11 cellular contexts compared by ENCODE assay signal in genomic region chr5:63959177-63959982, GRCh38. TPM values are rescaled to one million over a fixed set of nuclear protein-coding genes. Genes with fewer than 3 reads are reported as not detected.
DNase-seq lines count a peak whose midpoint lies in the region; ATAC-seq and TF ChIP-seq lines count a peak whose summit lies in the region.
"Had no signal": no experiment of that assay in that cellular context is flagged by ENCODE, and none has a peak within 500 bp of the region (broad histone marks: within the 10 kb centered on the region; RNA-seq: fewer than 3 reads in every experiment).

No MANE protein-coding gene starts in this region.

- peak overlapping the region in 17 of 59 donors; percentile 6 to 62 (median 30) for H3K27ac ChIP-seq in dorsolateral prefrontal cortex
- H3K27ac ChIP-seq: BLaER1 treated with 17β-estradiol and CSF1 and Interleukin-3, amounts not matched to agents 10 nM and 100 nM had no signal

- intact Hi-C loops in dorsolateral prefrontal cortex (cut with DNase I): loop anchor here in 1 of 2 donors (5.0 kb wide), 1 partner anchor 557 kb away; no protein-coding TSS in a partner anchor

- no peak for TF ChIP-seq POLR2A in erythroblast (IDR thresholded peaks at IDR 0.05; ENCODE audit: low read length)

- H3K9me3 Mint-ChIP-seq in activated naive CD4-positive, alpha-beta T cell treated with anti-CD3 and anti-CD28 coated beads, Interleukin-2, amount 50 U/mL, for 72 hours: peaks cover 17 to 24% of the 10 kb centered on the region in 2 donors

- peaks cover 0 to 48% (median 29%) of the 10 kb centered on the region in 45 donors for H3K27me3 ChIP-seq in dorsolateral prefrontal cortex

- peak in 49 of 56 donors; percentile 21 to 62 (median 44) for TF ChIP-seq CTCF in dorsolateral prefrontal cortex (IDR thresholded peaks at IDR 0.05 in 54 of 56, conservative IDR thresholded peaks at IDR 0.05 in 2 of 56; ENCODE audit: low read depth in 1 of 56, partially characterized antibody in 56 of 56)

- H3K4me3 ChIP-seq in dorsolateral prefrontal cortex: peak overlapping the region in 58 of 59 donors; percentile 13 to 66 (median 44)
- H3K4me3 ChIP-seq: BLaER1 treated with 17β-estradiol and CSF1 and Interleukin-3, amounts not matched to agents 10 nM and 100 nM had no signal

- no peak overlapping the region for H3K27ac Mint-ChIP-seq in activated naive CD4-positive, alpha-beta T cell treated with anti-CD3 and anti-CD28 coated beads, Interleukin-2, amount 50 U/mL, for 72 hours

- ATAC-seq in GM19351 (IDR thresholded peaks at IDR 0.05; ENCODE audit: unreplicated experiment) (no peak), GM18511 (IDR thresholded peaks at IDR 0.05; ENCODE audit: unreplicated experiment) (no peak)
- ATAC-seq in activated naive CD4-positive, alpha-beta T cell treated with anti-CD3 and anti-CD28 coated beads, Interleukin-2, amount 50 U/mL, for 72 hours: no peak

- DNase-seq in D341Med (ENCODE audit: low spot score) (peak; percentile 82), NCI-H2029 treated with DMSO at 0.1 percent for 48 hours (lab: John Stamatoyannopoulos, UW) (peak; percentile 1), dorsolateral prefrontal cortex (peak; percentile 40 to 85 (median 75)), medulla oblongata (ENCODE audit: extremely low spot score) (peak; percentile 32), erythroblast (lab: John Stamatoyannopoulos, UW) (no peak)
- DNase-seq in activated naive CD4-positive, alpha-beta T cell treated with anti-CD3 and anti-CD28 coated beads, Interleukin-2, amount 50 U/mL, for 72 hours (ENCODE audit: low spot score in 2 of 2): no peak
- DNase-seq: GOT3 had no signal

- peaks cover 20 to 40% of the 10 kb centered on the region in 2 donors for H3K36me3 Mint-ChIP-seq in activated naive CD4-positive, alpha-beta T cell treated with anti-CD3 and anti-CD28 coated beads, Interleukin-2, amount 50 U/mL, for 72 hours

RNA-seq across cellular contexts. Expression of gene HTR1A, which starts 2.9 kb away (rescaled TPM):
- total RNA-seq in dorsolateral prefrontal cortex: 10 to 100 TPM in 101 of 120 experiments, 1 to 10 TPM in 19; 1.8 to 43.5 (median 15.7) TPM
- not detected for total RNA-seq in activated naive CD4-positive, alpha-beta T cell treated with anti-CD3 and anti-CD28 coated beads, Interleukin-2, amount 50 U/mL, for 72 hours
- total RNA-seq: fibroblast of lung had no signal

Comparison
In these comparisons a context has a peak if more than half of its experiments do, and no peak if none do; other contexts are left out.
1. DNase-seq: peak in D341Med (single experiment), NCI-H2029 treated with DMSO at 0.1 percent for 48 hours (single experiment), dorsolateral prefrontal cortex (10 of 10) and medulla oblongata (single experiment); none in erythroblast (0 of 2) and activated naive CD4-positive, alpha-beta T cell treated with anti-CD3 and anti-CD28 coated beads, Interleukin-2, amount 50 U/mL, for 72 hours (0 of 2).